8 cellular contexts compared by ENCODE assay signal in the genomic region with DNA sequence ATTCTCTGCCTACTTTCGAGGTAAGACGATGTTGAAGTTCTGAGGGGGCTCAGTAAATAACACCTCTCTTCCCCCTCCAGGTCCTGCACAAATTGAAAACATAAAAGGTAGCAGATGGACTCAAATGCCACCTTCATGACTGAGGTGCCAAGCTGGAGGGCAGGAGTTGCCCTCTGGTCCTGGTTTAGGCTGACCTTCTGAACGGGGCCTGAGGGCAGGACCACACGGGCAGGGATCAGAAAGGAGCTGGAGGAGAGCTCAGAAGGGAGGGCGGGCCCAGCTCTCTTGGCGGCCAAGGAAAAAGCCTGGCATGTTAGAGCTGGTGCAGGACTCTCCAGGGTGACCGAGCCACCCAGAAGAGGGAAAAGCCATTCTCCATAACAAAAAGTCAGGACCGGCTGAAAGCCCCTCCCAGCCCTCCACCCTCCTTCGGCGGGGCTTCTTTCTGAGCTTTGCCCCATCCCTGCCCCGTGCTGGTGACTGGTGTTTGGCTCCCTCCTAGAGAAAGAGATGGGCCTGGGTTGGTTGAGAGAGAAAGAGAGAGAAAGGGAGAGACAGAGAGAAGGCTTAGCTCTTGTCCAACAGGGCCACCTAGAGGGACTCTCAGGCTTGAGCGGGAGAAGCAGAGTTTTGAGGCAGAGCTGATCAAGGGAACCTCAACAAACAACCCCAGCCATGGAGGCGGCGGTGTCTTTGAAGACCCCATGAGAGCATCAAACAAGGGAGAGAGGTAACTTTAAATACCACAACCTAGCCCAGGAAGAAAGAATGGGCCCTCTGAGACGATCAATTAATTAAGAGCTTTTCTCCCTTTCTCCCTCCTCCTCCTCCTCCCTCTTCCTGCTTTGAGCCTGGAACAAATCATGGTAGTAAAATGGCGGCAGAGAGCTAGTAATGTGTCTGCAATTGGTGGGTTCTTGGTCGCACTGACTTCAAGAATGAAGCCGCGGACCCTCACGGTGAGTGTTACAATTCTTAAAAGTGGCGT. TPM values are rescaled to one million over a fixed set of nuclear protein-coding genes. Genes with fewer than 3 reads are reported as not detected.
DNase-seq lines count a peak whose midpoint lies in the region; ATAC-seq and TF ChIP-seq lines count a peak whose summit lies in the region.

No MANE protein-coding gene starts in this region.

- no peaks in the 10 kb centered on the region for H3K27me3 ChIP-seq in right atrium auricular region
- no peaks in the 10 kb centered on the region for H3K27me3 ChIP-seq in WERI-Rb-1 (ENCODE audit: insufficient read depth, low read depth, severe bottlenecking)

- H3K9me3 ChIP-seq in right atrium auricular region: no peaks in the 10 kb centered on the region
- no peaks in the 10 kb centered on the region for H3K9me3 ChIP-seq in WERI-Rb-1 (ENCODE audit: severe bottlenecking)

- DNase-seq in Right ventricle myocardium superior (no peak), right atrium auricular region (ENCODE audit: low spot score) (no peak), KBM-7 (peak; percentile 57), WERI-Rb-1 (peak; percentile 74), foreskin fibroblast (peak; percentile 14 to 56), putamen (ENCODE audit: low spot score) (peak; percentile 58)

- H3K27ac ChIP-seq in right atrium auricular region: no peak overlapping the region
- no peak overlapping the region for H3K27ac ChIP-seq in WERI-Rb-1

- ATAC-seq in Right ventricle myocardium superior (ENCODE audit: poor library complexity) (peak; percentile 49), HG03159 (IDR thresholded peaks at IDR 0.05; ENCODE audit: unreplicated experiment) (no peak), HG03139 (IDR thresholded peaks at IDR 0.05; ENCODE audit: unreplicated experiment) (no peak)

- H3K4me3 ChIP-seq in right atrium auricular region (no peak overlapping the region), WERI-Rb-1 (ENCODE audit: low read depth, low read length) (no peak overlapping the region), foreskin fibroblast (ENCODE audit: low read depth in 1 of 2, low read length in 2 of 2) (no peak overlapping the region)

- H3K36me3 ChIP-seq in right atrium auricular region (no peaks in the 10 kb centered on the region), WERI-Rb-1 (no peaks in the 10 kb centered on the region)

- peak in 1 of 2 donors; percentile 35 for TF ChIP-seq CTCF in right atrium auricular region (IDR thresholded peaks at IDR 0.05)
- TF ChIP-seq CTCF in WERI-Rb-1 (IDR thresholded peaks at IDR 0.05; ENCODE audit: low read depth, low read length): peak; percentile 85
- peak; percentile 58 for TF ChIP-seq CTCF in foreskin fibroblast (IDR thresholded peaks at IDR 0.05; ENCODE audit: low read depth, low read length)

- intact Hi-C loops in Right ventricle myocardium superior (cut with DNase I): no loop called here

- in situ Hi-C loops in KBM-7 (cut with MboI; ENCODE audit: low pct_unique_long_range_greater_than_20kb, low sequenced_read_pairs): no loop called here

- H3K4me1 ChIP-seq in right atrium auricular region: no peaks in the 10 kb centered on the region

RNA-seq across cellular contexts. Expression of a gene that starts 50.8 kb away (rescaled TPM):
- total RNA-seq in Right ventricle myocardium superior (16.3 TPM), right atrium auricular region (10 to 100 TPM; 12.3 to 17.5 TPM)

RNA-seq across cellular contexts. Expression of a gene that starts 60.0 kb away (rescaled TPM):
- total RNA-seq in Right ventricle myocardium superior (14.7 TPM), right atrium auricular region (10 to 100 TPM; 10.1 to 13.7 TPM)

Comparison
In these comparisons a context has a peak if more than half of its experiments do, and no peak if none do; other contexts are left out.
1. DNase-seq: peak in KBM-7 (single experiment), WERI-Rb-1 (single experiment), foreskin fibroblast (2 of 2) and putamen (single experiment); none in Right ventricle myocardium superior (single experiment) and right atrium auricular region (single experiment).